23 cellular contexts compared by ENCODE assay signal in the genomic region with DNA sequence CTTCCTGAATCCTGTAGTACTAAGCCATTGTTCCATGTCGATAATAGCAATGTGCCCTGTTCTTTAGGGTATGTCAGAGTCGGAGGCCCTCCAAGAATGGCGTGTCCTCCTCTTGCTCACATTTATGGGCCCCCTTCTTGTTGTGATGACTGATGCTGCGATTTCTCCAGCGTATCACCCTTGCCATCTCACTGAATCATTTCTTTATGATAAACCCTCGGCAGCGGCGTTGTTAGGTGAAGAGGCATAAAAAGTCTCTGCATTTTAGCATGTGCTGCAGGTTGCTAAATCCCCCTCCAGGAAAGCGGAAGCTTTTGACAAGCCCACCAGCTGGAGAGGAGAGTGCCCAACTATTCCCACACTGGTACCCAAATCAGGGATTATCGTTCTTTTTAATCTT.
"Had no signal": no experiment of that assay in that cellular context is flagged by ENCODE, and none has a peak within 500 bp of the region (broad histone marks: within the 10 kb centered on the region; RNA-seq: fewer than 3 reads in every experiment).

No MANE protein-coding gene starts in this region.

- H3K4me1 Mint-ChIP-seq: mesothelial cell of epicardium; naive B cell; nephron progenitor cell; stimulated activated naive CD8-positive, alpha-beta T cell treated with anti-CD3 and anti-CD28 coated beads, Interleukin-15, amount 100 ng/mL, for 72 hours had no signal

- H3K9me3 Mint-ChIP-seq: effector memory CD8-positive, alpha-beta T cell had no signal

- ATAC-seq: effector memory CD8-positive, alpha-beta T cell; esophagus mucosa; gastrocnemius medialis; mucosa of descending colon; right lobe of liver; stimulated activated naive CD8-positive, alpha-beta T cell treated with anti-CD3 and anti-CD28 coated beads, Interleukin-15, amount 100 ng/mL, for 72 hours; upper lobe of right lung had no signal

- H3K4me3 Mint-ChIP-seq: effector memory CD8-positive, alpha-beta T cell; mesothelial cell of epicardium; naive B cell; nephron progenitor cell; stimulated activated naive CD8-positive, alpha-beta T cell treated with anti-CD3 and anti-CD28 coated beads, Interleukin-15, amount 100 ng/mL, for 72 hours had no signal

- H3K36me3 Mint-ChIP-seq: mesothelial cell of epicardium had no signal

- H3K27ac Mint-ChIP-seq: effector memory CD8-positive, alpha-beta T cell; mesothelial cell of epicardium; naive B cell; stimulated activated naive CD8-positive, alpha-beta T cell treated with anti-CD3 and anti-CD28 coated beads, Interleukin-15, amount 100 ng/mL, for 72 hours had no signal

- DNase-seq: dermis blood vessel endothelial cell; effector memory CD8-positive, alpha-beta T cell; foreskin fibroblast; gastrocnemius medialis; kidney; mesenchymal stem cell; mucosa of descending colon; naive B cell; nephron progenitor cell; ovary; retina; right lobe of liver; stimulated activated CD4-positive, alpha-beta T cell treated with anti-CD3 and anti-CD28 coated beads, Interleukin-12 subunit alpha, Interleukin-12 subunit beta, amount 100 ng/mL, for 4 hours; stimulated activated CD4-positive, alpha-beta T cell treated with anti-CD3 and anti-CD28 coated beads, Interleukin-1b, Interleukin-23, amount 100 ng/mL, for 48 hours; stimulated activated CD4-positive, alpha-beta T cell treated with anti-CD3 and anti-CD28 coated beads, Interleukin-4, amount 100 ng/mL, for 1 hour; stimulated activated CD8-positive, alpha-beta memory T cell treated with anti-CD3 and anti-CD28 coated beads, Interleukin-4, amount 100 ng/mL, for 48 hours; stimulated activated naive CD4-positive, alpha-beta T cell; stimulated activated naive CD8-positive, alpha-beta T cell treated with anti-CD3 and anti-CD28 coated beads, Interleukin-15, amount 100 ng/mL, for 72 hours; transverse colon; upper lobe of right lung; uterus had no signal
